In the genomic region with DNA sequence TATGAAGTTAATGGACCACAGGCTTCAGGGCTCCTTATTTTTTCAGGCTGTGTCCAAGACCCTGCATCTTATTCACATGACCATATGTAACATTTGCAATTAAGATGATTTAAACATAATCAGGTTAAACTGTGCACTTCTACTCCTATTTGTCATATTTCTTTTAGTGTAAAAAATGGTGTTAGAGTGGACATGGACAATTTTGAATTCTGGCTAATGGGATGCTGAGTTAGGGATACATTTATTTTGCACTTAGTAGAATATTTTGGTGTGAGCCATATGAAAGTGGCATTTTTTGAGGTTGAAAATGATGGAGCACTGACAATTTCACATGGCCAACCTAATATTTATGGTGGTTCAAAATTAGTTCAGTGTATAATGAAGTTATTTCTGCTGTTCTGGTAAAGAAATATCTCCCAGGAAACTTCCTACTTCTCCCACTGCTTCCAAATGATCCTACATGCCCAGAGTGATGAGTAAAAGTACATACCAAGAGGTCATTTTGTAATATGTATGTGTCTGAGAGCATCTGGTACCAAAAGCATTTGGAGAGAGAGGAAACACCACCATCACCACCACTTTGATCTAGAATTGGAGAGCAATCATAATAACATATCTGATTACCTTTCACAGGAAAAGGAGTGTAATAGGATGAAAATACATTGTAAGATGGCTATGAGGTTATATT, we compare ENCODE assay signal across 1 cellular context.
TF ChIP-seq lines count a peak whose summit lies in the region.

No MANE protein-coding gene starts in this region.

TF ChIP-seq in K562, 482 proteins besides CTCF, POLR2A, EP300 and RAD21:
- TF ChIP-seq ETV1 (tag; conservative IDR thresholded peaks at IDR 0.05; ENCODE audit: low read depth) (no peak), PTTG1 (tag; IDR thresholded peaks at IDR 0.05; ENCODE audit: low read depth) (peak; percentile 77; the same call in 1 of the 2 replicates), CTBP1 (IDR thresholded peaks at IDR 0.05; ENCODE audit: borderline replicate concordance) (no peak), DMBX1 (CRISPR knock-in tag; IDR thresholded peaks at IDR 0.05; ENCODE audit: borderline replicate concordance) (0 out of 2 replicates have a peak, but pooled peaks have one; percentile 36), RBM34 (IDR thresholded peaks at IDR 0.05; ENCODE audit: borderline replicate concordance, insufficient read depth, low read length) (no peak), ZNF311 (CRISPR knock-in tag; IDR thresholded peaks at IDR 0.05) (0 out of 2 replicates have a peak, but pooled peaks have one; percentile 40), SMAD4 (CRISPR knock-in tag; conservative IDR thresholded peaks at IDR 0.05) (peak; percentile 37; the same call in 1 of the 2 replicates), ZNF263 (CRISPR knock-in tag; IDR thresholded peaks at IDR 0.05; ENCODE audit: borderline replicate concordance) (no peak), ZNF668 (CRISPR knock-in tag; IDR thresholded peaks at IDR 0.05) (peak; percentile 23; the same call in 1 of the 2 replicates), PTRF (tag; IDR thresholded peaks at IDR 0.05) (peak; percentile 46; the same call in 1 of the 2 replicates), CXXC5 (CRISPR knock-in tag; IDR thresholded peaks at IDR 0.05) (peak; percentile 27; the same call in 1 of the 2 replicates), NR4A1 (CRISPR knock-in tag; IDR thresholded peaks at IDR 0.05) (no peak), NR4A1 (tag; IDR thresholded peaks at IDR 0.05) (peak; percentile 42; the same call in 1 of the 2 replicates)
- TF ChIP-seq, protein P1, sequence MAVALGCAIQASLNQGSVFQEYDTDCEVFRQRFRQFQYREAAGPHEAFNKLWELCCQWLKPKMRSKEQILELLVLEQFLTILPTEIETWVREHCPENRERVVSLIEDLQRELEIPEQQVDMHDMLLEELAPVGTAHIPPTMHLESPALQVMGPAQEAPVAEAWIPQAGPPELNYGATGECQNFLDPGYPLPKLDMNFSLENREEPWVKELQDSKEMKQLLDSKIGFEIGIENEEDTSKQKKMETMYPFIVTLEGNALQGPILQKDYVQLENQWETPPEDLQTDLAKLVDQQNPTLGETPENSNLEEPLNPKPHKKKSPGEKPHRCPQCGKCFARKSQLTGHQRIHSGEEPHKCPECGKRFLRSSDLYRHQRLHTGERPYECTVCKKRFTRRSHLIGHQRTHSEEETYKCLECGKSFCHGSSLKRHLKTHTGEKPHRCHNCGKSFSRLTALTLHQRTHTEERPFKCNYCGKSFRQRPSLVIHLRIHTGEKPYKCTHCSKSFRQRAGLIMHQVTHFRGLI (CRISPR knock-in tag; IDR thresholded peaks at IDR 0.05): peak; percentile 51; the same call in 1 of the 2 replicates
TF ChIP-seq in K562: peak in this region for 9.
